ENCODE assay signal across 8 cellular contexts in genomic region chr4:158810487-158811215, GRCh38. TPM values are rescaled to one million over a fixed set of nuclear protein-coding genes. Genes with fewer than 3 reads are reported as not detected.
A peak's percentile ranks its signal among the peaks of the same experiment; 100 is the strongest.
DNase-seq lines count a peak whose midpoint lies in the region; ATAC-seq and TF ChIP-seq lines count a peak whose summit lies in the region.

No MANE protein-coding gene starts in this region.

- DNase-seq in MM.1S, result no peak
- DNase-seq in cerebellar cortex (ENCODE audit: low spot score), result peak; percentile 48
- peak; percentile 38 for DNase-seq in medulla oblongata (ENCODE audit: extremely low spot score)
- DNase-seq in upper lobe of left lung, result peak in 1 of 2 donors; percentile 70
- no peak for DNase-seq in occipital lobe (lab: John Stamatoyannopoulos, UW)

- H3K79me2 ChIP-seq in MM.1S (ENCODE audit: low read length), result peaks cover 82% of the 10 kb centered on the region

- H3K36me3 ChIP-seq in MM.1S (replicated peaks; ENCODE audit: insufficient read depth, low read length) (no peaks in the 10 kb centered on the region), upper lobe of left lung (no peaks in the 10 kb centered on the region)

- H3K4me2 ChIP-seq in MM.1S (ENCODE audit: low read depth, low read length), result peak overlapping the region; percentile 89

- peaks cover 34% of the 10 kb centered on the region for H3F3A ChIP-seq in MM.1S (ENCODE audit: insufficient read depth, low read length)

- no peak for TF ChIP-seq CTCF in MM.1S (IDR thresholded peaks at IDR 0.05; ENCODE audit: low read length)
- TF ChIP-seq CTCF in upper lobe of left lung (IDR thresholded peaks at IDR 0.05), result no peak

- H3K4me3 ChIP-seq in MM.1S (ENCODE audit: low read length) (peak overlapping the region; percentile 50), upper lobe of left lung (peak overlapping the region in 1 of 4 donors; percentile 3)

- peak overlapping the region; percentile 50 for H3K9ac ChIP-seq in MM.1S (ENCODE audit: low read length)

- no peaks in the 10 kb centered on the region for H4K20me1 ChIP-seq in MM.1S (ENCODE audit: insufficient read depth, low read length)

- peak overlapping the region; percentile 89 for H3K27ac ChIP-seq in MM.1S (ENCODE audit: low read length)
- H3K27ac ChIP-seq in upper lobe of left lung, result peak overlapping the region; percentile 69 to 79 (median 74)

- TF ChIP-seq POLR2A in upper lobe of left lung (IDR thresholded peaks at IDR 0.05), result peak in 1 of 4 donors; percentile 1

- TF ChIP-seq EP300 in upper lobe of left lung (IDR thresholded peaks at IDR 0.05), result no peak

- H3K9me2 ChIP-seq in MM.1S (replicated peaks; ENCODE audit: insufficient read depth, low read length), result no peaks in the 10 kb centered on the region

- no peak overlapping the region for H2AFZ ChIP-seq in MM.1S (ENCODE audit: low read length)

- WGBS in upper lobe of left lung, 2 donors, result 24 to 30% methylated on average over 2 to 3 of the region's 3 CpGs

- ATAC-seq in GM18502 (IDR thresholded peaks at IDR 0.05; ENCODE audit: poor library complexity, unreplicated experiment) (peak; percentile 30), upper lobe of left lung (ENCODE audit: low FRiP score in 2 of 2) (peak; percentile 82 to 88), HG03565 (IDR thresholded peaks at IDR 0.05; ENCODE audit: unreplicated experiment) (no peak), GM19351 (IDR thresholded peaks at IDR 0.05; ENCODE audit: unreplicated experiment) (no peak)

- H3K4me1 ChIP-seq in MM.1S (ENCODE audit: low read length), result peaks cover 39% of the 10 kb centered on the region
- H3K4me1 ChIP-seq in upper lobe of left lung, result peaks cover 73 to 82% (median 76%) of the 10 kb centered on the region in 4 donors

- H3K27me3 ChIP-seq in MM.1S (replicated peaks; ENCODE audit: insufficient read depth, low read length) (no peaks in the 10 kb centered on the region), upper lobe of left lung (no peaks in the 10 kb centered on the region)

- H3K9me3 ChIP-seq in MM.1S (replicated peaks; ENCODE audit: insufficient read depth, low read length) (no peaks in the 10 kb centered on the region), upper lobe of left lung (no peaks in the 10 kb centered on the region)

RNA-seq across cellular contexts. Expression of gene FNIP2, which starts 41.8 kb away (rescaled TPM):
- total RNA-seq in upper lobe of left lung (100 to 1,000 TPM in 1 of 6 donors, 10 to 100 TPM in 5; 70.4 to 103 (median 83.2) TPM), occipital lobe (66.6 TPM)

Comparison
In these comparisons a context has a peak if more than half of its experiments do, and no peak if none do; other contexts are left out.
1. ATAC-seq: peak in GM18502 (single experiment) and upper lobe of left lung (2 of 2); none in HG03565 (single experiment) and GM19351 (single experiment).
2. DNase-seq: peak in cerebellar cortex (single experiment) and medulla oblongata (single experiment); none in MM.1S (single experiment) and occipital lobe (single experiment).